1 cellular context compared by ENCODE assay signal in the genomic region with DNA sequence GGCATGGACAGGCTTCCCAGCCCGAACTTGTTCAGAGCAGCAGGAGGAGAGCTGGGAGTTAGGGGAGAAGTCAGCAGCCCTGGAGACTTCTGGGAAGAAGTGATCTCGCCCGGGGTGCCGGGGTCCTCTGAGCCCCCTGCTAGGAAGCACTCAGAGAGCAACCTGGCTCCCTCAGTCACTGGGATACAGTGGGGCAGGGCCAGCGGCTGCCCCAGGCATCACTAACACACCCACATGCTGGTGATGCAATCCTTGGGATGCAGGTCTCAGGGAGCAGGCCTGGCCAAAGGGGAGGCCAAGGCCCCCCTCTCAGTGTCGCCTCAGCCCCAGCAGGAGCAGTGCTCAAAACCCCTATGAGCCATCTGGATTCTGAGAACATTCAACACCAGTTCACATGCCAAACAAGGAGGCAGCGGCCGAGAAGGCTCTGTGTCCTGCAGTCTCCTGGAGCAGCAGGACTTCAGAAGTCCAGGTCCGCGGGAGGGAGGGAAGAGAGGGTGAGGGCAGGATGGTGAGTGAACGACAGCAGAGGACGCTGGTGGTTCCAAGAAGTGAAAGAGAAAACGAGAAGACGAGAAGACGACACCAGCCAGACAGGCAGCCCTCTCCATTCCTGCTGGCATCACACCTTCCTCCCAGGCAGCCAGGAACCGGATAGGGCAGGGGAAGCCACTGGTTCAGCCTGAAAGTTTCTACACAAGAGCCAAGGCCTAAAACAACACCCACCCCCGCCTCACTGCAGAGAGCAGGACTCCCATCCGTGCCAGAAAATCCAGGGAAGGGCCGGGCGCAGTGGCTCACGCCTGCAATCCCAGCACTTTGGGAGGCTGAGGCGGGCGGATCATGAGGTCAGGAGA.
TF ChIP-seq lines count a peak whose summit lies in the region.

No MANE protein-coding gene starts in this region.

TF ChIP-seq in HepG2, 621 proteins besides CTCF, POLR2A, EP300 and RAD21:
- 0 out of 2 replicates have a peak, but pooled peaks have one; percentile 11 for TF ChIP-seq CEBPG (CRISPR knock-in tag; IDR thresholded peaks at IDR 0.05)
- no peak for TF ChIP-seq ZFP36L2 (CRISPR knock-in tag; IDR thresholded peaks at IDR 0.05)
- TF ChIP-seq ZBTB20 (CRISPR knock-in tag; IDR thresholded peaks at IDR 0.05; ENCODE audit: borderline replicate concordance, low read depth), result no peak
- TF ChIP-seq, protein P1, sequence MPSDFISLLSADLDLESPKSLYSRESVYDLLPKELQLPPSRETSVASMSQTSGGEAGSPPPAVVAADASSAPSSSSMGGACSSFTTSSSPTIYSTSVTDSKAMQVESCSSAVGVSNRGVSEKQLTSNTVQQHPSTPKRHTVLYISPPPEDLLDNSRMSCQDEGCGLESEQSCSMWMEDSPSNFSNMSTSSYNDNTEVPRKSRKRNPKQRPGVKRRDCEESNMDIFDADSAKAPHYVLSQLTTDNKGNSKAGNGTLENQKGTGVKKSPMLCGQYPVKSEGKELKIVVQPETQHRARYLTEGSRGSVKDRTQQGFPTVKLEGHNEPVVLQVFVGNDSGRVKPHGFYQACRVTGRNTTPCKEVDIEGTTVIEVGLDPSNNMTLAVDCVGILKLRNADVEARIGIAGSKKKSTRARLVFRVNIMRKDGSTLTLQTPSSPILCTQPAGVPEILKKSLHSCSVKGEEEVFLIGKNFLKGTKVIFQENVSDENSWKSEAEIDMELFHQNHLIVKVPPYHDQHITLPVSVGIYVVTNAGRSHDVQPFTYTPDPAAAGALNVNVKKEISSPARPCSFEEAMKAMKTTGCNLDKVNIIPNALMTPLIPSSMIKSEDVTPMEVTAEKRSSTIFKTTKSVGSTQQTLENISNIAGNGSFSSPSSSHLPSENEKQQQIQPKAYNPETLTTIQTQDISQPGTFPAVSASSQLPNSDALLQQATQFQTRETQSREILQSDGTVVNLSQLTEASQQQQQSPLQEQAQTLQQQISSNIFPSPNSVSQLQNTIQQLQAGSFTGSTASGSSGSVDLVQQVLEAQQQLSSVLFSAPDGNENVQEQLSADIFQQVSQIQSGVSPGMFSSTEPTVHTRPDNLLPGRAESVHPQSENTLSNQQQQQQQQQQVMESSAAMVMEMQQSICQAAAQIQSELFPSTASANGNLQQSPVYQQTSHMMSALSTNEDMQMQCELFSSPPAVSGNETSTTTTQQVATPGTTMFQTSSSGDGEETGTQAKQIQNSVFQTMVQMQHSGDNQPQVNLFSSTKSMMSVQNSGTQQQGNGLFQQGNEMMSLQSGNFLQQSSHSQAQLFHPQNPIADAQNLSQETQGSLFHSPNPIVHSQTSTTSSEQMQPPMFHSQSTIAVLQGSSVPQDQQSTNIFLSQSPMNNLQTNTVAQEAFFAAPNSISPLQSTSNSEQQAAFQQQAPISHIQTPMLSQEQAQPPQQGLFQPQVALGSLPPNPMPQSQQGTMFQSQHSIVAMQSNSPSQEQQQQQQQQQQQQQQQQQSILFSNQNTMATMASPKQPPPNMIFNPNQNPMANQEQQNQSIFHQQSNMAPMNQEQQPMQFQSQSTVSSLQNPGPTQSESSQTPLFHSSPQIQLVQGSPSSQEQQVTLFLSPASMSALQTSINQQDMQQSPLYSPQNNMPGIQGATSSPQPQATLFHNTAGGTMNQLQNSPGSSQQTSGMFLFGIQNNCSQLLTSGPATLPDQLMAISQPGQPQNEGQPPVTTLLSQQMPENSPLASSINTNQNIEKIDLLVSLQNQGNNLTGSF (CRISPR knock-in tag; IDR thresholded peaks at IDR 0.05), result no peak
- TF ChIP-seq CEBPB (IDR thresholded peaks at IDR 0.05; ENCODE audit: borderline replicate concordance, low read depth, low read length), result peak; percentile 54; the same call in 1 of the 2 replicates
- TF ChIP-seq, protein P2, sequence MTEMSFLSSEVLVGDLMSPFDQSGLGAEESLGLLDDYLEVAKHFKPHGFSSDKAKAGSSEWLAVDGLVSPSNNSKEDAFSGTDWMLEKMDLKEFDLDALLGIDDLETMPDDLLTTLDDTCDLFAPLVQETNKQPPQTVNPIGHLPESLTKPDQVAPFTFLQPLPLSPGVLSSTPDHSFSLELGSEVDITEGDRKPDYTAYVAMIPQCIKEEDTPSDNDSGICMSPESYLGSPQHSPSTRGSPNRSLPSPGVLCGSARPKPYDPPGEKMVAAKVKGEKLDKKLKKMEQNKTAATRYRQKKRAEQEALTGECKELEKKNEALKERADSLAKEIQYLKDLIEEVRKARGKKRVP (CRISPR knock-in tag; IDR thresholded peaks at IDR 0.05), result 0 out of 4 replicates have a peak, but pooled peaks of 1 of the 2 experiments have one; percentile 18
- TF ChIP-seq ZBTB7B (CRISPR knock-in tag; IDR thresholded peaks at IDR 0.05), result no peak
